In the genomic region with DNA sequence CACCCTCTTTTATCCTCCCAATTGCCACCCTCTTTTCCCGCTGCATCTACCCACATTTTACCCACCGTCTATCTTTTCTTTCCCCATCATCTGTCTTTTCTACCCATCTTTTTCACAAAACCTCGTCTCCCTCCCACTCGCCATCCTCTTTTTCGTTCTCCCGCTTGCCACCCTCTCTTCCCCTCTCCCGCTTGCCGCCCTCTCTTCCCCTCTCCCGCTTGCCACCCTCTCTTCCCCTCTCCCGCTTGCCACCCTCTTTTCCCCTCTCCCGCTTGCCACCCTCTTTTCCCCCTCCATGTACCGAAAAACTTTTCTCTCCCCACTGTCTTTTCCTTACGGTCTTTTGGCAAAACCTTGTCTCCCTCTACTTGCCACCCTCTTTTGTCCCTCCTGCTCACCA, we compare ENCODE assay signal across 7 cellular contexts.
A peak's percentile ranks its signal among the peaks of the same experiment; 100 is the strongest.
DNase-seq lines count a peak whose midpoint lies in the region; FAIRE-seq and TF ChIP-seq lines count a peak whose summit lies in the region.
"Not testable (repeated sequence)": the region's sequence is repeated elsewhere in the genome, so short reads cannot be mapped to it uniquely, and the experiment has no call there.

No MANE protein-coding gene starts in this region.

- not testable (repeated sequence) for TF ChIP-seq CTCF in astrocyte (IDR thresholded peaks at IDR 0.05; ENCODE audit: insufficient read depth, low read depth, low read length)

- not testable (repeated sequence) for H3K9me3 ChIP-seq in ES-I3 (ENCODE audit: control insufficient read depth, insufficient read depth, low read length); astrocyte (ENCODE audit: insufficient read depth, low read depth, low read length); iPS-20b (ENCODE audit: insufficient read depth, low read depth, low read length); neuronal stem cell (replicated peaks in 1 of 2; ENCODE audit: control insufficient read depth in 2 of 2, insufficient read depth in 1 of 2, low read depth in 1 of 2, low read length in 2 of 2)
- peaks cover 11% of the 10 kb centered on the region; the same call in 1 of the 2 replicates for H3K9me3 ChIP-seq in HUES6 (ENCODE audit: control insufficient read depth, insufficient read depth, low read depth, low read length)

- H2BK15ac ChIP-seq in neuronal stem cell (ENCODE audit: low read length), result not testable (repeated sequence)

- H2BK12ac ChIP-seq in neuronal stem cell (ENCODE audit: low read length), result not testable (repeated sequence)

- H2AK5ac ChIP-seq in neuronal stem cell (ENCODE audit: low read depth, low read length), result not testable (repeated sequence)

- not testable (repeated sequence) for FAIRE-seq in astrocyte (lab: Jason Lieb, UNC)

- not testable (repeated sequence) for H3K79me1 ChIP-seq in neuronal stem cell (ENCODE audit: low read depth, low read length)

- not testable (repeated sequence) for H3K36me3 Mint-ChIP-seq in astrocyte (ENCODE audit: low read depth, unreplicated experiment)

- not testable (repeated sequence) for H2BK5ac ChIP-seq in neuronal stem cell (ENCODE audit: low read length)

- not testable (repeated sequence) for H3K4me2 ChIP-seq in astrocyte (ENCODE audit: low read length)
- H3K4me2 ChIP-seq in neuronal stem cell (ENCODE audit: insufficient read depth, low read length, poor library complexity, severe bottlenecking), result peak overlapping the region; percentile 18

- not testable (repeated sequence) for H2BK120ac ChIP-seq in neuronal stem cell (ENCODE audit: low read depth, low read length)

- peak overlapping the region; percentile 44 for H3K4me3 ChIP-seq in HUES6 (ENCODE audit: low read depth, low read length)
- not testable (repeated sequence) for H3K4me3 ChIP-seq in astrocyte (ENCODE audit: insufficient read depth, low read depth, low read length)
- H3K4me3 ChIP-seq in iPS-20b (ENCODE audit: low read length), result peak overlapping the region; percentile 58
- peak overlapping the region in 1 of 2 donors; percentile 35 for H3K4me3 ChIP-seq in neuronal stem cell (ENCODE audit: low read length in 2 of 2)

- not testable (repeated sequence) for H3K23ac ChIP-seq in neuronal stem cell (ENCODE audit: low read depth, low read length, poor library complexity)

- H3K36me3 ChIP-seq in ES-I3 (ENCODE audit: insufficient read depth, low read length); HUES6 (ENCODE audit: control insufficient read depth, insufficient read depth, low read length); astrocyte (ENCODE audit: insufficient read depth, low read length); iPS-20b (ENCODE audit: insufficient read depth, low read depth, low read length); neuronal stem cell (replicated peaks in 1 of 2; ENCODE audit: control insufficient read depth in 2 of 2, insufficient read depth in 2 of 2, low read length in 2 of 2): not testable (repeated sequence)

- not testable (repeated sequence) for H4K91ac ChIP-seq in neuronal stem cell (ENCODE audit: low read depth, low read length, poor library complexity)

- H2AFZ ChIP-seq in astrocyte (ENCODE audit: low read depth, low read length); neuronal stem cell (ENCODE audit: low read length): not testable (repeated sequence)

- H3K27me3 Mint-ChIP-seq in astrocyte (ENCODE audit: low read depth, unreplicated experiment), result not testable (repeated sequence)

- DNase-seq in astrocyte (ENCODE audit: low read depth), result peak; percentile 0
- peak; percentile 3 for DNase-seq in glomerular visceral epithelial cell (ENCODE audit: extremely low spot score)
- peak; percentile 35 for DNase-seq in iPS DF 19.7 (ENCODE audit: low read depth, low spot score)
- DNase-seq in neuronal stem cell (ENCODE audit: low spot score), result not testable (repeated sequence)

- H3K18ac ChIP-seq in neuronal stem cell (ENCODE audit: low read length), result not testable (repeated sequence)

- WGBS in neuronal stem cell (ENCODE audit: extremely low coverage in 2 of 2, insufficient read length in 2 of 2, insufficient replicate concordance in 1 of 2), 2 donors, result no CpG with 5 or more reads among the region's 13 CpGs

- not testable (repeated sequence) for H3K27ac Mint-ChIP-seq in astrocyte (ENCODE audit: unreplicated experiment)

- H3K4me1 ChIP-seq in ES-I3 (ENCODE audit: insufficient read depth, low read length); HUES6 (ENCODE audit: control insufficient read depth, insufficient read depth, low read length); astrocyte (ENCODE audit: insufficient read depth, low read length); iPS-20b (ENCODE audit: insufficient read depth, low read length); neuronal stem cell (ENCODE audit: control insufficient read depth in 2 of 2, insufficient read depth in 1 of 2, low read depth in 1 of 2, low read length in 2 of 2): not testable (repeated sequence)

- H3K4me1 Mint-ChIP-seq in astrocyte (ENCODE audit: low read depth, unreplicated experiment), result not testable (repeated sequence)

- H3K27me3 ChIP-seq in HUES6 (ENCODE audit: control insufficient read depth, insufficient read depth, low read length); astrocyte (ENCODE audit: insufficient read depth, low read length); iPS-20b (ENCODE audit: insufficient read depth, low read length); neuronal stem cell (ENCODE audit: control insufficient read depth in 3 of 3, insufficient read depth in 3 of 3, low read depth in 1 of 3, low read length in 3 of 3): not testable (repeated sequence)

- not testable (repeated sequence) for H4K20me1 ChIP-seq in astrocyte (ENCODE audit: insufficient read depth, low read length)

- H3K14ac ChIP-seq in neuronal stem cell (ENCODE audit: low read length), result not testable (repeated sequence)

- H3K27ac ChIP-seq in HUES6 (ENCODE audit: low read depth, low read length); astrocyte (ENCODE audit: low read depth, low read length); iPS-20b (ENCODE audit: low read length); neuronal stem cell (replicated peaks; ENCODE audit: low read length): not testable (repeated sequence)

- H3K9me3 Mint-ChIP-seq in astrocyte (ENCODE audit: unreplicated experiment), result not testable (repeated sequence)

- H3K9ac ChIP-seq in ES-I3 (ENCODE audit: low read depth, low read length) (peak overlapping the region; percentile 58; the same call in 1 of the 2 replicates), HUES6 (ENCODE audit: low read length) (peak overlapping the region; percentile 33)
- not testable (repeated sequence) for H3K9ac ChIP-seq in astrocyte (ENCODE audit: low read length); iPS-20b (ENCODE audit: low read depth, low read length); neuronal stem cell (ENCODE audit: low read depth, low read length, poor library complexity)

- not testable (repeated sequence) for H3K4ac ChIP-seq in neuronal stem cell (ENCODE audit: low read length)

- H3K79me2 ChIP-seq in astrocyte (ENCODE audit: insufficient read depth, low read length), result not testable (repeated sequence)

- H4K8ac ChIP-seq in neuronal stem cell (ENCODE audit: low read depth, low read length), result not testable (repeated sequence)

- H3K4me3 Mint-ChIP-seq in astrocyte (ENCODE audit: unreplicated experiment), result not testable (repeated sequence)
